In genomic region chr5:134410822-134411221, GRCh38 we compare ENCODE assay signal across 9 cellular contexts. TPM values are rescaled to one million over a fixed set of nuclear protein-coding genes. Genes with fewer than 3 reads are reported as not detected.
DNase-seq lines count a peak whose midpoint lies in the region; ATAC-seq and TF ChIP-seq lines count a peak whose summit lies in the region.
"Had no signal": no experiment of that assay in that cellular context is flagged by ENCODE, and none has a peak within 500 bp of the region (broad histone marks: within the 10 kb centered on the region; RNA-seq: fewer than 3 reads in every experiment).

No MANE protein-coding gene starts in this region.

- peak overlapping the region; percentile 89 for H3K27ac Mint-ChIP-seq in activated T-cell treated with anti-CD3 and anti-CD28 coated beads, Interleukin-2, amount 50 U/mL, for 72 hours

- no peaks in the 10 kb centered on the region for H3K9me3 Mint-ChIP-seq in activated T-cell treated with anti-CD3 and anti-CD28 coated beads, Interleukin-2, amount 50 U/mL, for 72 hours

- no peaks in the 10 kb centered on the region for H3K9me3 ChIP-seq in adrenal gland (replicated peaks in 1 of 3)
- H3K9me3 ChIP-seq in right lobe of liver, result no peaks in the 10 kb centered on the region
- no peaks in the 10 kb centered on the region for H3K9me3 ChIP-seq in tibial nerve

- H3K27ac ChIP-seq in adrenal gland (no peak overlapping the region), right lobe of liver (no peak overlapping the region), tibial nerve (peak overlapping the region in 2 of 4 donors; percentile 84 to 86)

- TF ChIP-seq CTCF in adrenal gland (IDR thresholded peaks at IDR 0.05), result no peak
- TF ChIP-seq CTCF in right lobe of liver (IDR thresholded peaks at IDR 0.05), result no peak
- no peak for TF ChIP-seq CTCF in tibial nerve (IDR thresholded peaks at IDR 0.05)

- H3K36me3 Mint-ChIP-seq in activated T-cell treated with anti-CD3 and anti-CD28 coated beads, Interleukin-2, amount 50 U/mL, for 72 hours (ENCODE audit: insufficient read depth in 2 of 2), result peaks cover 0 to 6% of the 10 kb centered on the region in 2 donors

- ATAC-seq in activated T-cell treated with anti-CD3 and anti-CD28 coated beads, Interleukin-2, amount 50 U/mL, for 72 hours (replicated peaks in 1 of 2), result no peak
- ATAC-seq in right lobe of liver (no peak), GM21515 (IDR thresholded peaks at IDR 0.05; ENCODE audit: unreplicated experiment) (no peak)

- H3K4me3 Mint-ChIP-seq in activated T-cell treated with anti-CD3 and anti-CD28 coated beads, Interleukin-2, amount 50 U/mL, for 72 hours, result peak overlapping the region; percentile 96 to 98

- no peak for DNase-seq in activated T-cell treated with anti-CD3 and anti-CD28 coated beads, Interleukin-2, amount 50 U/mL, for 72 hours
- DNase-seq in activated T-cell treated with anti-CD3 and anti-CD28 coated beads for 4 hours (no peak), adrenal gland (no peak), right lobe of liver (no peak), tibial nerve (ENCODE audit: low spot score in 2 of 2) (no peak), AG20443 (ENCODE audit: low spot score) (no peak), amygdala (lab: John Stamatoyannopoulos, UW) (no peak)
- DNase-seq: aorta had no signal

- WGBS in adrenal gland, 4 donors, result 52 to 67% (median 55%) methylated on average over 4 of the region's 4 CpGs
- 68% methylated on average over 4 of the region's 4 CpGs for WGBS in right lobe of liver (ENCODE audit: insufficient coverage, low coverage, low lambda C conversion rate, missing lambda C conversion rate)
- 68 to 72% methylated on average over 4 of the region's 4 CpGs for WGBS in tibial nerve, 2 donors

- H3K27me3 ChIP-seq in adrenal gland (no peaks in the 10 kb centered on the region), right lobe of liver (no peaks in the 10 kb centered on the region), tibial nerve (no peaks in the 10 kb centered on the region)

- no peaks in the 10 kb centered on the region for H3K27me3 Mint-ChIP-seq in activated T-cell treated with anti-CD3 and anti-CD28 coated beads, Interleukin-2, amount 50 U/mL, for 72 hours (ENCODE audit: low read depth)

- no peak for TF ChIP-seq EP300 in tibial nerve (IDR thresholded peaks at IDR 0.05)

- no peaks in the 10 kb centered on the region for H3K36me3 ChIP-seq in adrenal gland (replicated peaks in 1 of 2)
- no peaks in the 10 kb centered on the region for H3K36me3 ChIP-seq in right lobe of liver
- H3K36me3 ChIP-seq in tibial nerve, result peaks cover 0 to 19% (median 0%) of the 10 kb centered on the region in 3 donors

- intact Hi-C loops in adrenal gland (cut with DNase I), result loop anchor here (5.0 to 10.0 kb wide), 3 partner anchors 114 to 164 kb away; partner anchors contain the start of gene JADE2 (in 2 of the 2)
- intact Hi-C loops in right lobe of liver (cut with DNase I), result loop anchor here in 1 of 2 donors (10.0 kb wide), 1 partner anchor 124 kb away; no protein-coding TSS in a partner anchor

- TF ChIP-seq POLR2A in adrenal gland (IDR thresholded peaks at IDR 0.05), result no peak
- TF ChIP-seq POLR2A in right lobe of liver (IDR thresholded peaks at IDR 0.05), result no peak
- TF ChIP-seq POLR2A in tibial nerve (IDR thresholded peaks at IDR 0.05), result no peak

- H3K4me1 Mint-ChIP-seq in activated T-cell treated with anti-CD3 and anti-CD28 coated beads, Interleukin-2, amount 50 U/mL, for 72 hours (ENCODE audit: low read depth), result peaks cover 52% of the 10 kb centered on the region

- H3K4me3 ChIP-seq in adrenal gland (peak overlapping the region in 3 of 4 donors; percentile 16 to 90 (median 81)), right lobe of liver (peak overlapping the region in 2 of 3 donors; percentile 69 to 95), tibial nerve (peak overlapping the region; percentile 59 to 91 (median 80))

- H3K4me1 ChIP-seq in adrenal gland (replicated peaks in 1 of 2) (peaks cover 13 to 16% of the 10 kb centered on the region in 2 donors), right lobe of liver (peaks cover 0 to 27% (median 9%) of the 10 kb centered on the region in 4 donors), tibial nerve (peaks cover 5 to 35% (median 18%) of the 10 kb centered on the region in 4 donors)

RNA-seq across cellular contexts. Expression of gene CDKN2AIPNL, which starts 0.9 kb away (rescaled TPM):
- 10 to 100 TPM; 24.6 to 25.8 TPM for total RNA-seq in activated T-cell treated with anti-CD3 and anti-CD28 coated beads, Interleukin-2, amount 50 U/mL, for 72 hours
- total RNA-seq in adrenal gland (10 to 100 TPM; 14.1 to 34.3 (median 28.6) TPM), right lobe of liver (10 to 100 TPM in 2 of 6 experiments, 1 to 10 TPM in 4; 5.1 to 10.8 (median 7.8) TPM), tibial nerve (10 to 100 TPM; 13.9 to 37.6 (median 18.5) TPM)
- polyA plus RNA-seq in adrenal gland, result 10 to 100 TPM; 29.3 to 63.7 (median 31.1) TPM

RNA-seq across cellular contexts. Expression of gene UBE2B, which starts 39.5 kb away (rescaled TPM):
- 100 to 1,000 TPM; 129 to 162 TPM for total RNA-seq in activated T-cell treated with anti-CD3 and anti-CD28 coated beads, Interleukin-2, amount 50 U/mL, for 72 hours
- total RNA-seq in adrenal gland, result 100 to 1,000 TPM in 4 of 8 donors, 10 to 100 TPM in 4; 19.7 to 144 (median 86.5) TPM
- polyA plus RNA-seq in adrenal gland, result 100 to 1,000 TPM in 2 of 3 donors, 10 to 100 TPM in 1; 86.2 to 124 (median 106) TPM
- total RNA-seq in right lobe of liver, result 10 to 100 TPM; 23.4 to 56.2 (median 37.9) TPM
- 100 to 1,000 TPM in 1 of 4 donors, 10 to 100 TPM in 3; 61.6 to 124 (median 69.2) TPM for total RNA-seq in tibial nerve

RNA-seq across cellular contexts. Expression of gene CDKL3, which starts 43.9 kb away (rescaled TPM):
- 1 to 10 TPM; 3.9 to 5.8 TPM for total RNA-seq in activated T-cell treated with anti-CD3 and anti-CD28 coated beads, Interleukin-2, amount 50 U/mL, for 72 hours
- total RNA-seq in adrenal gland (1 to 10 TPM in 7 of 8 donors, under 1 TPM in 1; 0.85 to 7.3 (median 5.2) TPM), right lobe of liver (1 to 10 TPM in 2 of 6 experiments, under 1 TPM in 3, not detected in 1; 0.39 to 1.6 (median 0.98) TPM), tibial nerve (10 to 100 TPM in 2 of 4 donors, 1 to 10 TPM in 1, under 1 TPM in 1; 0.90 to 27.3 (median 7.5) TPM)
- polyA plus RNA-seq in adrenal gland, result 1 to 10 TPM; 4.3 to 6.6 (median 4.9) TPM
